19 cellular contexts compared by ENCODE assay signal in genomic region chr18:54206447-54206846, GRCh38. TPM values are rescaled to one million over a fixed set of nuclear protein-coding genes. Genes with fewer than 3 reads are reported as not detected.
A peak's percentile ranks its signal among the peaks of the same experiment; 100 is the strongest.
DNase-seq lines count a peak whose midpoint lies in the region; ATAC-seq and TF ChIP-seq lines count a peak whose summit lies in the region.
"Had no signal": no experiment of that assay in that cellular context is flagged by ENCODE, and none has a peak within 500 bp of the region (broad histone marks: within the 10 kb centered on the region; RNA-seq: fewer than 3 reads in every experiment).

No MANE protein-coding gene starts in this region.

- no peak for ATAC-seq in T-cell (replicated peaks in 1 of 4)
- ATAC-seq in central memory CD8-positive, alpha-beta T cell (replicated peaks; ENCODE audit: extremely low read depth, poor library complexity, severe bottlenecking): no peak
- no peak for ATAC-seq in body of pancreas
- no peak for ATAC-seq in PC-3
- ATAC-seq: gastroesophageal sphincter had no signal

- no peaks in the 10 kb centered on the region for H3K27me3 Mint-ChIP-seq in T-helper 1 cell treated with Interleukin-12 subunit alpha and Interleukin-12 subunit beta and Interleukin-4 antibody, amounts not matched to agents 30 μg/mL and 1 μg/mL, for 36 hours (ENCODE audit: low read depth)
- no peaks in the 10 kb centered on the region for H3K27me3 Mint-ChIP-seq in T-cell
- no peaks in the 10 kb centered on the region for H3K27me3 Mint-ChIP-seq in central memory CD8-positive, alpha-beta T cell
- no peaks in the 10 kb centered on the region for H3K27me3 Mint-ChIP-seq in progenitor cell of endocrine pancreas
- H3K27me3 Mint-ChIP-seq: activated CD4-positive, alpha-beta memory T cell treated with anti-CD3 and anti-CD28 coated beads for 36 hours had no signal

- H3K79me2 ChIP-seq in PC-3 (ENCODE audit: low read length): peaks cover 87% of the 10 kb centered on the region

- H3K27ac ChIP-seq in body of pancreas (peak overlapping the region in 2 of 4 donors; percentile 44 to 66), PC-3 (ENCODE audit: low read length) (no peak overlapping the region)
- H3K27ac ChIP-seq: 22Rv1, coronary artery, gastroesophageal sphincter had no signal

- no peak overlapping the region for H2AFZ ChIP-seq in PC-3 (ENCODE audit: low read length)

- DNase-seq in T-helper 1 cell (no peak), T-cell (no peak), progenitor cell of endocrine pancreas (ENCODE audit: low spot score, unreplicated experiment) (no peak), GDM1 (lab: John Stamatoyannopoulos, UW) (no peak), body of pancreas (no peak), PC-3 (no peak)
- DNase-seq in central memory CD8-positive, alpha-beta T cell (ENCODE audit: low spot score in 2 of 2): no peak
- DNase-seq: activated CD4-positive, alpha-beta memory T cell treated with anti-CD3 and anti-CD28 coated beads for 36 hours; H7; NCI-H2107; NCI-H524 treated with DMSO at 0.1 percent for 48 hours; posterior cingulate gyrus; stimulated activated CD4-positive, alpha-beta T cell treated with anti-CD3 and anti-CD28 coated beads, Interleukin-4, amount 100 ng/mL, for 4 hours; stimulated activated CD8-positive, alpha-beta memory T cell treated with anti-CD3 and anti-CD28 coated beads, Interleukin-4, amount 100 ng/mL, for 48 hours; thyroid gland had no signal

- H3K4me2 ChIP-seq in PC-3 (ENCODE audit: low read length): no peak overlapping the region

- peaks cover 35% of the 10 kb centered on the region for H4K20me1 ChIP-seq in PC-3 (ENCODE audit: low read length)

- H3K9me2 ChIP-seq in PC-3 (replicated peaks; ENCODE audit: low read length): no peaks in the 10 kb centered on the region

- WGBS in body of pancreas, 2 donors: 19 to 29% methylated on average over 2 of the region's 2 CpGs

- no peak overlapping the region for H3K9ac ChIP-seq in PC-3 (ENCODE audit: low read length)

- TF ChIP-seq CTCF in progenitor cell of endocrine pancreas (IDR thresholded peaks at IDR 0.05; ENCODE audit: unreplicated experiment) (no peak), body of pancreas (IDR thresholded peaks at IDR 0.05) (no peak), PC-3 (conservative IDR thresholded peaks at IDR 0.05; ENCODE audit: low read depth, low read length) (no peak)

- POLR2A ChIA-PET in T-cell (lab: Charles Lee) (no interaction called here), PC-3 (lab: Charles Lee; ENCODE audit: unreplicated experiment) (no interaction called here)

- H3K27me3 ChIP-seq in body of pancreas (no peaks in the 10 kb centered on the region), PC-3 (ENCODE audit: low read length) (no peaks in the 10 kb centered on the region)
- H3K27me3 ChIP-seq: gastroesophageal sphincter, thyroid gland had no signal

- BruUV-seq in PC-3 (replicated peaks; lab: Mats Ljungman, UMichigan): no TSS peak

- peaks cover 0 to 5% of the 10 kb centered on the region in 2 donors for H3K36me3 ChIP-seq in body of pancreas (replicated peaks in 1 of 2; ENCODE audit: insufficient read depth in 1 of 2, low read depth in 2 of 2)
- H3K36me3 ChIP-seq in PC-3 (ENCODE audit: low read depth, low read length): peaks cover 26% of the 10 kb centered on the region

- TF ChIP-seq POLR2A in body of pancreas (IDR thresholded peaks at IDR 0.05): no peak

- peaks cover 19% of the 10 kb centered on the region for H3K36me3 Mint-ChIP-seq in T-helper 1 cell treated with Interleukin-12 subunit alpha and Interleukin-12 subunit beta and Interleukin-4 antibody, amounts not matched to agents 30 μg/mL and 1 μg/mL, for 36 hours (ENCODE audit: low read depth)
- H3K36me3 Mint-ChIP-seq in T-cell: peaks cover 25% of the 10 kb centered on the region
- H3K36me3 Mint-ChIP-seq in central memory CD8-positive, alpha-beta T cell (ENCODE audit: insufficient read depth): peaks cover 25% of the 10 kb centered on the region
- peaks cover 13% of the 10 kb centered on the region for H3K36me3 Mint-ChIP-seq in progenitor cell of endocrine pancreas (ENCODE audit: insufficient read depth)

- H3K9me3 ChIP-seq in body of pancreas: no peaks in the 10 kb centered on the region
- H3K9me3 ChIP-seq in PC-3 (ENCODE audit: low read length): no peaks in the 10 kb centered on the region
- H3K9me3 ChIP-seq: gastroesophageal sphincter, thyroid gland had no signal

- peak overlapping the region; percentile 35 for H3K4me3 Mint-ChIP-seq in T-helper 1 cell treated with Interleukin-12 subunit alpha and Interleukin-12 subunit beta and Interleukin-4 antibody, amounts not matched to agents 30 μg/mL and 1 μg/mL, for 36 hours
- H3K4me3 Mint-ChIP-seq in T-cell: peak overlapping the region in 2 of 3 donors; percentile 2 to 12
- H3K4me3 Mint-ChIP-seq in central memory CD8-positive, alpha-beta T cell: no peak overlapping the region
- H3K4me3 Mint-ChIP-seq in progenitor cell of endocrine pancreas (ENCODE audit: low read depth): no peak overlapping the region
- H3K4me3 Mint-ChIP-seq: activated CD4-positive, alpha-beta memory T cell treated with anti-CD3 and anti-CD28 coated beads for 36 hours had no signal

- H3K4me3 ChIP-seq in body of pancreas: no peak overlapping the region
- no peak overlapping the region for H3K4me3 ChIP-seq in PC-3 (ENCODE audit: low read length)
- H3K4me3 ChIP-seq: coronary artery, gastroesophageal sphincter, thyroid gland had no signal

- peaks cover 34% of the 10 kb centered on the region for H3K4me1 ChIP-seq in body of pancreas
- peaks cover 5% of the 10 kb centered on the region for H3K4me1 ChIP-seq in PC-3 (ENCODE audit: insufficient read depth, low read length)

- H3K9me3 Mint-ChIP-seq in T-helper 1 cell treated with Interleukin-12 subunit alpha and Interleukin-12 subunit beta and Interleukin-4 antibody, amounts not matched to agents 30 μg/mL and 1 μg/mL, for 36 hours: no peaks in the 10 kb centered on the region
- H3K9me3 Mint-ChIP-seq in T-cell: no peaks in the 10 kb centered on the region
- H3K9me3 Mint-ChIP-seq in central memory CD8-positive, alpha-beta T cell: no peaks in the 10 kb centered on the region
- peaks cover 2% of the 10 kb centered on the region for H3K9me3 Mint-ChIP-seq in progenitor cell of endocrine pancreas (ENCODE audit: low read depth)
- H3K9me3 Mint-ChIP-seq: activated CD4-positive, alpha-beta memory T cell treated with anti-CD3 and anti-CD28 coated beads for 36 hours had no signal

- peaks cover 34% of the 10 kb centered on the region for H3K4me1 Mint-ChIP-seq in T-helper 1 cell treated with Interleukin-12 subunit alpha and Interleukin-12 subunit beta and Interleukin-4 antibody, amounts not matched to agents 30 μg/mL and 1 μg/mL, for 36 hours (ENCODE audit: low read depth)
- peaks cover 48 to 55% (median 53%) of the 10 kb centered on the region in 3 donors for H3K4me1 Mint-ChIP-seq in T-cell
- peaks cover 47% of the 10 kb centered on the region for H3K4me1 Mint-ChIP-seq in central memory CD8-positive, alpha-beta T cell
- peaks cover 18% of the 10 kb centered on the region for H3K4me1 Mint-ChIP-seq in progenitor cell of endocrine pancreas (ENCODE audit: low read depth)

- CTCF ChIA-PET in T-cell (lab: Charles Lee): interaction anchor here (0.6 to 1.0 kb wide), 4 partner anchors 10 to 908 kb away, joined by 3 to 9 read pairs (median 4); no protein-coding TSS in a partner anchor
- CTCF ChIA-PET in PC-3 (lab: Charles Lee): interaction anchor here (0.6 kb wide), 2 partner anchors 215 to 507 kb away, joined by 3 to 4 read pairs; no protein-coding TSS in a partner anchor

- intact Hi-C loops in body of pancreas (cut with DNase I) (no loop called here), PC-3 (cut with micrococcal nuclease) (loop anchor here (2.0 kb wide), 1 partner anchor 16 kb away; no protein-coding TSS in a partner anchor)

- peak overlapping the region; percentile 9 for H3K27ac Mint-ChIP-seq in T-helper 1 cell treated with Interleukin-12 subunit alpha and Interleukin-12 subunit beta and Interleukin-4 antibody, amounts not matched to agents 30 μg/mL and 1 μg/mL, for 36 hours
- peak overlapping the region; percentile 1 to 25 for H3K27ac Mint-ChIP-seq in T-cell
- H3K27ac Mint-ChIP-seq in central memory CD8-positive, alpha-beta T cell (ENCODE audit: low read depth): peak overlapping the region; percentile 6
- H3K27ac Mint-ChIP-seq in progenitor cell of endocrine pancreas: peak overlapping the region; percentile 27
- H3K27ac Mint-ChIP-seq: activated CD4-positive, alpha-beta memory T cell treated with anti-CD3 and anti-CD28 coated beads for 36 hours had no signal

- H3F3A ChIP-seq in PC-3 (ENCODE audit: low read length, unreplicated experiment): no peaks in the 10 kb centered on the region

RNA-seq across cellular contexts. Expression of gene MBD2, which starts 18.0 kb away (rescaled TPM):
- total RNA-seq in T-cell (100 to 1,000 TPM in 2 of 5 donors, 10 to 100 TPM in 3; 83.8 to 107 (median 97.5) TPM), progenitor cell of endocrine pancreas (38.6 and 40.4 TPM in 2 replicates), body of pancreas (10 to 100 TPM; 26.4 to 29.1 TPM), PC-3 (2014; rRNA removed) (31.9 and 37.0 TPM in 2 replicates)

Comparison
In these comparisons a context has a peak if more than half of its experiments do, and no peak if none do; other contexts are left out.
1. H3K4me3 Mint-ChIP-seq: peak in T-helper 1 cell treated with Interleukin-12 subunit alpha and Interleukin-12 subunit beta and Interleukin-4 antibody, amounts not matched to agents 30 μg/mL and 1 μg/mL, for 36 hours (single experiment) and T-cell (2 of 3); none in central memory CD8-positive, alpha-beta T cell (single experiment) and progenitor cell of endocrine pancreas (single experiment).
2. Peak in every context shown above with its lines, with median percentiles within 50 percentile points of each other: H3K27ac Mint-ChIP-seq.